ENCODE assay signal across 26 cellular contexts in genomic region chr4:120399846-120400245, GRCh38.
"Had no signal": no experiment of that assay in that cellular context is flagged by ENCODE, and none has a peak within 500 bp of the region (broad histone marks: within the 10 kb centered on the region; RNA-seq: fewer than 3 reads in every experiment).

No MANE protein-coding gene starts in this region.

- H3K4me1 ChIP-seq: foreskin keratinocyte, gastrocnemius medialis had no signal

- H3K27me3 ChIP-seq: brain microvascular endothelial cell, dorsolateral prefrontal cortex, foreskin keratinocyte, gastrocnemius medialis had no signal

- FAIRE-seq: astrocyte, bronchial epithelial cell had no signal

- H3K9me3 ChIP-seq: gastrocnemius medialis had no signal

- DNase-seq: activated CD4-positive, alpha-beta memory T cell treated with anti-CD3 and anti-CD28 coated beads, Interleukin-2, amount 10 ng/mL, durations not matched to agents 7 days and 5 days; activated CD4-positive, alpha-beta T cell treated with anti-CD3 and anti-CD28 coated beads for 1 hour; activated CD4-positive, alpha-beta T cell treated with anti-CD3 and anti-CD28 coated beads for 4 hours; activated CD4-positive, alpha-beta T cell treated with anti-CD3 and anti-CD28 coated beads, Interleukin-2, amount 10 ng/mL, durations not matched to agents 7 days and 5 days; activated CD4-positive, alpha-beta T cell treated with anti-CD3 and anti-CD28 coated beads, Interleukin-2, amount 50 U/mL, for 4 hours; activated CD8-positive, alpha-beta memory T cell treated with anti-CD3 and anti-CD28 coated beads, Interleukin-2, amount 50 U/mL, for 48 hours; activated gamma-delta T cell; activated naive CD4-positive, alpha-beta T cell; activated naive CD4-positive, alpha-beta T cell treated with anti-CD3 and anti-CD28 coated beads, Interleukin-2, amount 10 ng/mL, durations not matched to agents 7 days and 5 days; activated naive CD8-positive, alpha-beta T cell treated with anti-CD3 and anti-CD28 coated beads, Interleukin-2, amount 10 ng/mL, durations not matched to agents 7 days and 5 days; activated T-cell treated with anti-CD3 and anti-CD28 coated beads for 4 hours; activated T-cell treated with anti-CD3 and anti-CD28 coated beads, Interleukin-2, amount 50 U/mL, for 24 hours; activated T-cell treated with anti-CD3 and anti-CD28 coated beads, Interleukin-2, amount 50 U/mL, for 72 hours; amniotic stem cell; anterior cingulate cortex; brain microvascular endothelial cell; dorsolateral prefrontal cortex; effector memory CD4-positive, alpha-beta T cell; endodermal cell; foreskin keratinocyte; gastrocnemius medialis; glutamatergic neuron; T-helper 2 cell had no signal

- H3K4me3 ChIP-seq: coronary artery, dorsolateral prefrontal cortex, gastrocnemius medialis had no signal

- H3K36me3 ChIP-seq: brain microvascular endothelial cell, gastrocnemius medialis had no signal

- H3K27ac ChIP-seq: brain microvascular endothelial cell, coronary artery, dorsolateral prefrontal cortex, foreskin keratinocyte, gastrocnemius medialis had no signal
